25 cellular contexts compared by ENCODE assay signal in the genomic region with DNA sequence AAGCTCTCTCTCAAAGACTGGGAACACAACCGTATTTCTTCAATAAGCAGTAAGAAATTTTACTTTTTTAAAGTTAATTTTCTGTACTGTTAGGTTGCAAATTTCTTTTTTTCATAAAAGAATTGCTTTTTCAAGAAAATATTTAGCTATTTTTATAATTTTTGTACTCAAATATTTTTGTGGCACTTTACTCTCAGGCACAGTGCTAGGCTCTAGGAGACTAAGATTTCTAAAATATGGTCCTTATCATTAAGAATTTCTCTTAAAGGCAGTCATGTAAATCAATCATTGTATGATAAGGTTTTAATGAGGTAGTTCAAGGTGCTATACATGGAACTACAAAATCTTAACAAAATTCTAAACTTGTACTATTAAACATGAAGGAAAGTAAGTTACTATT.
"Had no signal": no experiment of that assay in that cellular context is flagged by ENCODE, and none has a peak within 500 bp of the region (broad histone marks: within the 10 kb centered on the region; RNA-seq: fewer than 3 reads in every experiment).

No MANE protein-coding gene starts in this region.

- H3K36me3 ChIP-seq: colonic mucosa had no signal

- H3K4me1 ChIP-seq: colonic mucosa, esophagus muscularis mucosa, foreskin keratinocyte, gastrocnemius medialis, gastroesophageal sphincter had no signal

- ATAC-seq: effector memory CD8-positive, alpha-beta T cell; esophagus mucosa; foreskin keratinocyte; gastrocnemius medialis; gastroesophageal sphincter; heart left ventricle; heart right ventricle had no signal

- FAIRE-seq: endothelial cell of umbilical vein had no signal

- H3K9me3 ChIP-seq: colonic mucosa, esophagus muscularis mucosa, esophagus squamous epithelium, gastrocnemius medialis, gastroesophageal sphincter, heart left ventricle, heart right ventricle had no signal

- H3K4me3 ChIP-seq: colonic mucosa, coronary artery, dorsolateral prefrontal cortex, esophagus muscularis mucosa, esophagus squamous epithelium, gastrocnemius medialis, gastroesophageal sphincter, heart left ventricle, heart right ventricle had no signal

- DNase-seq: colonic mucosa; cortex of kidney; dermis blood vessel endothelial cell; dorsolateral prefrontal cortex; effector CD4-positive, alpha-beta T cell; effector CD8-positive, alpha-beta T cell; effector memory CD4-positive, alpha-beta T cell; effector memory CD8-positive, alpha-beta T cell; endodermal cell; erythroblast; esophagus squamous epithelium; foreskin fibroblast; foreskin keratinocyte; foreskin melanocyte; gastrocnemius medialis; glutamatergic neuron; head of caudate nucleus; heart left ventricle; heart right ventricle had no signal

- H3K27me3 ChIP-seq: colonic mucosa, dorsolateral prefrontal cortex, esophagus muscularis mucosa, esophagus squamous epithelium, foreskin keratinocyte, gastrocnemius medialis, gastroesophageal sphincter, heart left ventricle, heart right ventricle had no signal

- H3K27ac ChIP-seq: colonic mucosa, coronary artery, dorsolateral prefrontal cortex, epithelial cell of prostate, esophagus muscularis mucosa, esophagus squamous epithelium, foreskin keratinocyte, gastrocnemius medialis, gastroesophageal sphincter, heart left ventricle, heart right ventricle had no signal
